17 cellular contexts compared by ENCODE assay signal in the genomic region with DNA sequence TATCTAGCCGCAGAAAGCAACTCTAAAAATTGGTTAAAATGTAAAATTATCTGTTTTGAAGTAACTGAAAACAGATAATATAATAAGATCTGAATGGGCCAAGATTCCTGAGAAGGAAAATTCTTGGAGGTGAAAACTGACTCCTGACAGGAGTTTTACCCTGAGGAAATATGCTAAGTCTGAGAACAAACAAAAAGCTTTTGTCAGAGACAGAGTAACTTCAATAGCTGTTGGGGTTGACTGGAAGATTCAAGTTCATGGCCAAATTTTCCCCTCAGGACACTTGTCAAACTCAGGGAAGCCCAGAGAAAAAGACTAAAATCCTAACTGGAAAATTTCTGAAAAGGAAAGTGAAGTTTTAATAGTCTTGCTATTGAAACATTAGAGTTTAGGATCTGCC. TPM values are rescaled to one million over a fixed set of nuclear protein-coding genes. Genes with fewer than 3 reads are reported as not detected.
DNase-seq lines count a peak whose midpoint lies in the region; ATAC-seq and TF ChIP-seq lines count a peak whose summit lies in the region.
"Had no signal": no experiment of that assay in that cellular context is flagged by ENCODE, and none has a peak within 500 bp of the region (broad histone marks: within the 10 kb centered on the region; RNA-seq: fewer than 3 reads in every experiment).

No MANE protein-coding gene starts in this region.

- intact Hi-C loops in cardiac septum (cut with DNase I): no loop called here

- in situ Hi-C loops in GM23248 (cut with MboI): no loop called here

- WGBS in GM23248 (ENCODE audit: low coverage in 1 of 2, low lambda C conversion rate in 2 of 2, missing lambda C conversion rate in 2 of 2), 2 experiments: 48 to 53% methylated on average over 1 of the region's 1 CpG

- H3K9ac ChIP-seq in iPS-20b (ENCODE audit: low read depth, low read length): no peak overlapping the region
- H3K9ac ChIP-seq in GM23248: no peak overlapping the region
- H3K9ac ChIP-seq in Karpas-422 (ENCODE audit: low read length): no peak overlapping the region
- H3K9ac ChIP-seq: BLaER1 had no signal

- peaks cover 4% of the 10 kb centered on the region for H3K9me3 Mint-ChIP-seq in WTC11

- H3K36me3 ChIP-seq in cardiac muscle cell (no peaks in the 10 kb centered on the region), iPS-20b (ENCODE audit: insufficient read depth, low read depth, low read length) (no peaks in the 10 kb centered on the region), GM23248 (ENCODE audit: low read depth) (no peaks in the 10 kb centered on the region), Karpas-422 (ENCODE audit: insufficient read depth, low read length) (no peaks in the 10 kb centered on the region)
- H3K36me3 ChIP-seq: BLaER1 had no signal

- H3K79me2 ChIP-seq in GM23248 (ENCODE audit: insufficient read depth): no peaks in the 10 kb centered on the region
- no peaks in the 10 kb centered on the region for H3K79me2 ChIP-seq in Karpas-422 (ENCODE audit: low read length)

- POLR2A ChIA-PET in WTC11 (lab: Charles Lee): no interaction called here

- no peaks in the 10 kb centered on the region for H3K27me3 Mint-ChIP-seq in WTC11 (ENCODE audit: low read depth)

- no peak overlapping the region for H3K4me3 Mint-ChIP-seq in WTC11
- H3K4me3 Mint-ChIP-seq: CD14-positive monocyte; CD4-positive, alpha-beta memory T cell had no signal

- ATAC-seq in WTC11: peak; percentile 60

- H3K36me3 Mint-ChIP-seq in WTC11: peaks cover 10% of the 10 kb centered on the region
- H3K36me3 Mint-ChIP-seq: CD14-positive monocyte had no signal

- TF ChIP-seq CTCF in cardiac muscle cell (IDR thresholded peaks at IDR 0.05; ENCODE audit: low read depth, low read length): no peak
- no peak for TF ChIP-seq CTCF in WTC11 (IDR thresholded peaks at IDR 0.05)
- TF ChIP-seq CTCF in foreskin fibroblast (IDR thresholded peaks at IDR 0.05; ENCODE audit: low read depth, low read length): no peak

- H3K27me3 ChIP-seq in cardiac muscle cell (no peaks in the 10 kb centered on the region), iPS-20b (ENCODE audit: insufficient read depth, low read length) (no peaks in the 10 kb centered on the region), GM23248 (replicated peaks; ENCODE audit: insufficient read depth) (no peaks in the 10 kb centered on the region; the same call in 1 of the 2 replicates), Karpas-422 (ENCODE audit: low read length) (no peaks in the 10 kb centered on the region)
- H3K27me3 ChIP-seq: BLaER1 had no signal

- H3F3A ChIP-seq in GM23248 (ENCODE audit: insufficient read depth): no peaks in the 10 kb centered on the region

- DNase-seq in cardiac muscle cell (ENCODE audit: low read depth in 1 of 2, low spot score in 1 of 2) (no peak), cardiac septum (ENCODE audit: low spot score) (no peak), WTC11 (ENCODE audit: low spot score) (no peak), GM23248 (no peak), foreskin fibroblast (no peak), Karpas-422 (no peak), EL (no peak)
- DNase-seq: 8988T; CD4-positive, alpha-beta memory T cell; DMS153; DMS79; GF-D8; HCEC 1CT had no signal

- H3K4me1 Mint-ChIP-seq in WTC11: peaks cover 10% of the 10 kb centered on the region
- H3K4me1 Mint-ChIP-seq: CD14-positive monocyte; CD4-positive, alpha-beta memory T cell had no signal

- no peaks in the 10 kb centered on the region for H3K9me2 ChIP-seq in GM23248 (ENCODE audit: insufficient read depth)
- H3K9me2 ChIP-seq in Karpas-422 (replicated peaks; ENCODE audit: insufficient read depth, low read length): no peaks in the 10 kb centered on the region

- H2AFZ ChIP-seq in GM23248: no peak overlapping the region
- no peak overlapping the region for H2AFZ ChIP-seq in Karpas-422 (ENCODE audit: low read length)

- H3K4me1 ChIP-seq in cardiac muscle cell (ENCODE audit: low read depth): peaks cover 7% of the 10 kb centered on the region
- H3K4me1 ChIP-seq in iPS-20b (ENCODE audit: insufficient read depth, low read length): no peaks in the 10 kb centered on the region
- H3K4me1 ChIP-seq in GM23248 (ENCODE audit: insufficient read depth): no peaks in the 10 kb centered on the region
- H3K4me1 ChIP-seq in Karpas-422 (ENCODE audit: low read length): no peaks in the 10 kb centered on the region
- H3K4me1 ChIP-seq: BLaER1 had no signal

- H3K4me2 ChIP-seq in GM23248 (ENCODE audit: unreplicated experiment): no peak overlapping the region
- no peak overlapping the region for H3K4me2 ChIP-seq in Karpas-422 (ENCODE audit: low read depth, low read length, poor library complexity, severe bottlenecking)
- H3K4me2 ChIP-seq: BLaER1 had no signal

- no peaks in the 10 kb centered on the region for H4K20me1 ChIP-seq in GM23248 (ENCODE audit: insufficient read depth)
- no peaks in the 10 kb centered on the region for H4K20me1 ChIP-seq in Karpas-422 (ENCODE audit: insufficient read depth, low read depth, low read length)
- H4K20me1 ChIP-seq: BLaER1 had no signal

- CTCF ChIA-PET in WTC11 (lab: Charles Lee): interaction anchor here (1.0 to 3.2 kb wide), 11 partner anchors 8 to 300 kb away, joined by 3 to 22 read pairs (median 4); partner anchors contain the start of genes PCDHA6, PCDHB10, PCDHB14 and PCDHB16

- H3K9me3 ChIP-seq in cardiac muscle cell (ENCODE audit: low read depth): no peaks in the 10 kb centered on the region
- peaks cover 23% of the 10 kb centered on the region; the same call in 1 of the 2 replicates for H3K9me3 ChIP-seq in iPS-20b (ENCODE audit: insufficient read depth, low read depth, low read length)
- H3K9me3 ChIP-seq in GM23248 (ENCODE audit: low read depth): no peaks in the 10 kb centered on the region
- no peaks in the 10 kb centered on the region for H3K9me3 ChIP-seq in Karpas-422 (ENCODE audit: low read length)

- H3K4me3 ChIP-seq in cardiac muscle cell (no peak overlapping the region), iPS-20b (ENCODE audit: low read length) (peak overlapping the region; percentile 30; the same call in 1 of the 2 replicates), GM23248 (no peak overlapping the region), foreskin fibroblast (ENCODE audit: low read depth in 1 of 2, low read length in 2 of 2) (no peak overlapping the region), Karpas-422 (ENCODE audit: low read length) (no peak overlapping the region)
- H3K4me3 ChIP-seq: BLaER1 had no signal

- H3K27ac ChIP-seq in cardiac muscle cell: peak overlapping the region; percentile 39
- no peak overlapping the region for H3K27ac ChIP-seq in iPS-20b (ENCODE audit: low read length)
- no peak overlapping the region for H3K27ac ChIP-seq in GM23248
- no peak overlapping the region for H3K27ac ChIP-seq in Karpas-422 (ENCODE audit: low read length)
- H3K27ac ChIP-seq: BLaER1 had no signal

- H3K27ac Mint-ChIP-seq in WTC11: 0 out of 2 replicates have a peak overlapping the region, but pooled peaks have one; percentile 24
- H3K27ac Mint-ChIP-seq: CD14-positive monocyte; CD4-positive, alpha-beta memory T cell had no signal

TF ChIP-seq in WTC11, 78 proteins besides CTCF, POLR2A, EP300 and RAD21 (continues in another document):
- TF ChIP-seq SP1 (CRISPR knock-in tag; conservative IDR thresholded peaks at IDR 0.05): no peak
- TF ChIP-seq ZNF423 (CRISPR knock-in tag; IDR thresholded peaks at IDR 0.05): no peak

RNA-seq across cellular contexts. Expression of gene PCDHB4, which starts 5.7 kb away (rescaled TPM):
- 2.6 and 5.2 TPM in 2 replicates for total RNA-seq in cardiac muscle cell
- polyA plus RNA-seq in cardiac muscle cell: 0.75 and 2.4 TPM in 2 replicates
- 1.3 TPM for total RNA-seq in cardiac septum
- total RNA-seq in WTC11 (2021): 2.3 to 2.6 TPM (median 2.3 TPM) in 3 replicates
- 0.22 and 0.63 TPM in 2 replicates for total RNA-seq in GM23248 (2014; rRNA removed; shearing (Covaris generic))
- polyA plus RNA-seq in GM23248 (2016; fragmentation: Nextera tagmentation; extraction: Ambion mirVana): 0.60 and 1.0 TPM in 2 replicates
- total RNA-seq in Karpas-422 (2014; rRNA removed; shearing (Covaris generic); ENCODE audit: low replicate concordance): not detected in 2 replicates
- total RNA-seq: CD4-positive, alpha-beta memory T cell; HT1080 had no signal
- polyA plus RNA-seq: CD14-positive monocyte; CD4-positive, alpha-beta memory T cell had no signal

RNA-seq across cellular contexts. Expression of gene PCDHB5, which starts 7.7 kb away (rescaled TPM):
- total RNA-seq in cardiac muscle cell (27.5 and 72.8 TPM in 2 replicates), cardiac septum (3.2 TPM), WTC11 (2021) (6.8 to 12.5 TPM (median 8.5 TPM) in 3 replicates)
- polyA plus RNA-seq in cardiac muscle cell (10.1 and 30.0 TPM in 2 replicates), GM23248 (2016; fragmentation: Nextera tagmentation; extraction: Ambion mirVana) (0.05 TPM in 1 of 2 replicates, not detected in the other)
- total RNA-seq in GM23248 (2014; rRNA removed; shearing (Covaris generic)): 0.43 and 1.3 TPM in 2 replicates
- total RNA-seq in Karpas-422 (2014; rRNA removed; shearing (Covaris generic); ENCODE audit: low replicate concordance): not detected in 2 replicates
- polyA plus RNA-seq: CD14-positive monocyte; CD4-positive, alpha-beta memory T cell had no signal

RNA-seq across cellular contexts. Expression of gene PCDHB6, which starts 22.6 kb away (rescaled TPM):
- 1.7 and 2.1 TPM in 2 replicates for total RNA-seq in cardiac muscle cell
- 0.26 and 0.37 TPM in 2 replicates for polyA plus RNA-seq in cardiac muscle cell
- total RNA-seq in cardiac septum: 0.57 TPM
- 0.23 to 0.37 TPM (median 0.24 TPM) in 3 replicates for total RNA-seq in WTC11 (2021)
- total RNA-seq in GM23248 (2014; rRNA removed; shearing (Covaris generic)): 0.22 and 0.38 TPM in 2 replicates
- polyA plus RNA-seq in GM23248 (2016; fragmentation: Nextera tagmentation; extraction: Ambion mirVana): 0.10 and 0.25 TPM in 2 replicates
- total RNA-seq in Karpas-422 (2014; rRNA removed; shearing (Covaris generic); ENCODE audit: low replicate concordance): not detected in 2 replicates
- total RNA-seq: CD4-positive, alpha-beta memory T cell had no signal
- polyA plus RNA-seq: CD14-positive monocyte; CD4-positive, alpha-beta memory T cell had no signal

RNA-seq across cellular contexts. Expression of gene PCDHB3, which starts 27.0 kb away (rescaled TPM):
- total RNA-seq in cardiac muscle cell (5.6 and 8.9 TPM in 2 replicates), cardiac septum (1.4 TPM), WTC11 (2021) (4.7 to 6.4 TPM (median 5.1 TPM) in 3 replicates)
- polyA plus RNA-seq in cardiac muscle cell (0.34 and 1.2 TPM in 2 replicates), GM23248 (2016; fragmentation: Nextera tagmentation; extraction: Ambion mirVana) (0.23 and 0.24 TPM in 2 replicates)
- total RNA-seq in GM23248 (2014; rRNA removed; shearing (Covaris generic)): 0.76 and 1.1 TPM in 2 replicates
- total RNA-seq in Karpas-422 (2014; rRNA removed; shearing (Covaris generic); ENCODE audit: low replicate concordance): not detected in 2 replicates
- total RNA-seq: CD4-positive, alpha-beta memory T cell; HT1080 had no signal
- polyA plus RNA-seq: CD14-positive monocyte; CD4-positive, alpha-beta memory T cell had no signal

RNA-seq across cellular contexts. Expression of gene PCDHB2, which starts 32.9 kb away (rescaled TPM):
- 43.9 and 51.5 TPM in 2 replicates for total RNA-seq in cardiac muscle cell
- 25.0 and 31.2 TPM in 2 replicates for polyA plus RNA-seq in cardiac muscle cell
- 2.4 TPM for total RNA-seq in cardiac septum
- total RNA-seq in WTC11 (2021): 22.9 to 26.2 TPM (median 23.1 TPM) in 3 replicates
- total RNA-seq in GM23248 (2014; rRNA removed; shearing (Covaris generic)): 4.9 and 8.9 TPM in 2 replicates
- polyA plus RNA-seq in GM23248 (2016; fragmentation: Nextera tagmentation; extraction: Ambion mirVana): 4.4 and 6.0 TPM in 2 replicates
- not detected in 2 replicates for total RNA-seq in Karpas-422 (2014; rRNA removed; shearing (Covaris generic); ENCODE audit: low replicate concordance)
- polyA plus RNA-seq: CD14-positive monocyte had no signal
